In genomic region chr15:62163847-62164499, GRCh38 we compare ENCODE assay signal across 9 cellular contexts. TPM values are rescaled to one million over a fixed set of nuclear protein-coding genes. Genes with fewer than 3 reads are reported as not detected.
DNase-seq lines count a peak whose midpoint lies in the region; ATAC-seq, FAIRE-seq and TF ChIP-seq lines count a peak whose summit lies in the region.
"Had no signal": no experiment of that assay in that cellular context is flagged by ENCODE, and none has a peak within 500 bp of the region (broad histone marks: within the 10 kb centered on the region; RNA-seq: fewer than 3 reads in every experiment).

No MANE protein-coding gene starts in this region.

- TF ChIP-seq RAD21 in A549 (conservative IDR thresholded peaks at IDR 0.05 in 1 of 2, IDR thresholded peaks at IDR 0.05 in 1 of 2) (no peak), neural cell (conservative IDR thresholded peaks at IDR 0.05) (no peak)

- H3K9me3 ChIP-seq in A549 (no peaks in the 10 kb centered on the region; the same call in 2 of the 3 replicates), MG63 (no peaks in the 10 kb centered on the region; the same call in 1 of the 2 replicates), neural cell (ENCODE audit: low read length) (no peaks in the 10 kb centered on the region), Karpas-422 (ENCODE audit: low read length) (no peaks in the 10 kb centered on the region)

- H3K9me2 ChIP-seq in neural cell (ENCODE audit: insufficient read depth, low read length) (peaks cover 2% of the 10 kb centered on the region), Karpas-422 (replicated peaks; ENCODE audit: insufficient read depth, low read length) (no peaks in the 10 kb centered on the region)

- H3K27me3 ChIP-seq in MG63 (peaks cover 11% of the 10 kb centered on the region; the same call in 1 of the 2 replicates), neural cell (ENCODE audit: insufficient read depth, low read depth, low read length) (peaks cover 62% of the 10 kb centered on the region), Karpas-422 (ENCODE audit: low read length) (no peaks in the 10 kb centered on the region)

- FAIRE-seq in A549 (lab: Jason Lieb, UNC): no peak

- H3K4me3 ChIP-seq in A549 (peak overlapping the region; percentile 59), MG63 (peak overlapping the region; percentile 35), epithelial cell of esophagus (ENCODE audit: low read length) (peak overlapping the region; percentile 18), neural cell (ENCODE audit: low read length) (peak overlapping the region; percentile 60), Karpas-422 (ENCODE audit: low read length) (no peak overlapping the region)

- no peak for TF ChIP-seq EP300 in A549 (IDR thresholded peaks at IDR 0.05)
- TF ChIP-seq EP300 in neural cell (conservative IDR thresholded peaks at IDR 0.05; ENCODE audit: poor library complexity, severe bottlenecking): no peak

- POLR2A ChIA-PET in A549 (lab: Yijun Ruan, JAX): no interaction called here

- H3F3A ChIP-seq in neural cell (ENCODE audit: insufficient read depth, low read length, poor library complexity, severe bottlenecking): no peaks in the 10 kb centered on the region

- CTCF ChIA-PET in A549 (lab: Yijun Ruan, JAX): interaction anchor here (0.7 to 1.7 kb wide), 7 partner anchors 12 to 111 kb away, joined by 3 to 7 read pairs (median 4); partner anchors contain the start of gene VPS13C

- H3K4me2 ChIP-seq in A549 (peak overlapping the region; percentile 93), neural cell (ENCODE audit: low read length) (no peak overlapping the region), Karpas-422 (ENCODE audit: low read depth, low read length, poor library complexity, severe bottlenecking) (no peak overlapping the region)

- no peaks in the 10 kb centered on the region for H3K79me2 ChIP-seq in neural cell (replicated peaks; ENCODE audit: insufficient read depth, low read length)
- H3K79me2 ChIP-seq in Karpas-422 (ENCODE audit: low read length): no peaks in the 10 kb centered on the region

- no peak for TF ChIP-seq CTCF in A549 (IDR thresholded peaks at IDR 0.05)
- TF ChIP-seq CTCF in epithelial cell of esophagus (IDR thresholded peaks at IDR 0.05; ENCODE audit: insufficient read depth, low read depth, low read length, missing control alignments): no peak
- no peak for TF ChIP-seq CTCF in neural cell (IDR thresholded peaks at IDR 0.05; ENCODE audit: poor library complexity, severe bottlenecking)

- no peaks in the 10 kb centered on the region for H4K20me1 ChIP-seq in neural cell (ENCODE audit: insufficient read depth)
- no peaks in the 10 kb centered on the region for H4K20me1 ChIP-seq in Karpas-422 (ENCODE audit: insufficient read depth, low read depth, low read length)

- no peak overlapping the region for H2AFZ ChIP-seq in neural cell (ENCODE audit: low read depth, low read length)
- no peak overlapping the region for H2AFZ ChIP-seq in Karpas-422 (ENCODE audit: low read length)

- no peak overlapping the region for H3K9ac ChIP-seq in neural cell (ENCODE audit: low read length)
- no peak overlapping the region for H3K9ac ChIP-seq in Karpas-422 (ENCODE audit: low read length)

- no peaks in the 10 kb centered on the region for H3K4me1 ChIP-seq in A549
- H3K4me1 ChIP-seq in Karpas-422 (ENCODE audit: low read length): no peaks in the 10 kb centered on the region

- WGBS in A549 (ENCODE audit: missing lambda C conversion rate): 33% methylated on average over 18 of the region's 86 CpGs

- DNase-seq in A549 (ENCODE audit: low read depth in 1 of 2, low spot score in 1 of 2) (peak in 1 of 2 experiments; percentile 13), MG63 (peak; percentile 34), epithelial cell of esophagus (ENCODE audit: low read depth) (peak; percentile 7), Karpas-422 (no peak), NCI-H526 treated with DMSO at 0.1 percent for 48 hours (lab: John Stamatoyannopoulos, UW) (no peak), middle frontal gyrus (ENCODE audit: extremely low spot score, low spot score) (no peak)
- DNase-seq: NCI-H187 treated with DMSO at 0.1 percent for 48 hours had no signal

- ATAC-seq in A549 (peak; percentile 58 to 62), GM21515 (IDR thresholded peaks at IDR 0.05; ENCODE audit: unreplicated experiment) (no peak)

- peak overlapping the region; percentile 29 to 70; a peak in 5 of 6 replicates for H3K27ac ChIP-seq in A549
- no peak overlapping the region for H3K27ac ChIP-seq in neural cell (ENCODE audit: low read length)
- no peak overlapping the region for H3K27ac ChIP-seq in Karpas-422 (ENCODE audit: low read length)

- H3K36me3 ChIP-seq in MG63 (no peaks in the 10 kb centered on the region), neural cell (ENCODE audit: insufficient read depth, low read length) (no peaks in the 10 kb centered on the region), Karpas-422 (ENCODE audit: insufficient read depth, low read length) (no peaks in the 10 kb centered on the region)

- TF ChIP-seq POLR2A in A549 (IDR thresholded peaks at IDR 0.05; ENCODE audit: low read length): no peak

TF ChIP-seq in A549, 52 proteins besides CTCF, POLR2A, EP300 and RAD21:
- no peak for TF ChIP-seq HES2 (IDR thresholded peaks at IDR 0.05)
- 0 out of 2 replicates have a peak, but pooled peaks have one; percentile 22 for TF ChIP-seq E2F6 (IDR thresholded peaks at IDR 0.05; ENCODE audit: borderline replicate concordance, low read depth)

TF ChIP-seq in neural cell, 6 proteins besides CTCF, POLR2A, EP300 and RAD21:
- TF ChIP-seq SMC3 (conservative IDR thresholded peaks at IDR 0.05; ENCODE audit: poor library complexity) (no peak), REST (IDR thresholded peaks at IDR 0.05; ENCODE audit: borderline replicate concordance) (no peak), EZH2 (IDR thresholded peaks at IDR 0.05; ENCODE audit: borderline replicate concordance, insufficient read depth, low read length, poor library complexity, severe bottlenecking) (no peak), MXI1 (conservative IDR thresholded peaks at IDR 0.05; ENCODE audit: poor library complexity, severe bottlenecking) (no peak), TAF1 (IDR thresholded peaks at IDR 0.05; ENCODE audit: low read depth) (no peak), POLR2AphosphoS5 (IDR thresholded peaks at IDR 0.05) (no peak)
TF ChIP-seq in neural cell: peak in this region for 0.

RNA-seq across cellular contexts. Expression of gene C2CD4B, which starts 1.1 kb away (rescaled TPM):
- polyA plus RNA-seq in A549 (2011; rRNA removed) (0.06 TPM in 1 of 2 replicates, not detected in the other), A549 (2017; fragmentation: RNase III; extraction: RNeasy Plus Mini Kit Qiagen cat#74134 plus additional on column Dnase treatment) (0.29 to 0.63 TPM (median 0.45 TPM) in 3 replicates), neural cell (not detected in 2 replicates)
- 0.21 and 0.34 TPM in 2 replicates for polyA plus RNA-seq in A549 (2012; cell fraction: cytosol; rRNA removed)
- 0.28 and 0.58 TPM in 2 replicates for polyA plus RNA-seq in A549 (2012; cell fraction: nucleus; rRNA removed)
- not detected in 2 replicates for polyA minus RNA-seq in A549 (2011; rRNA and poly(A)+ RNA removed)
- total RNA-seq in MG63 (2014; rRNA removed; shearing (Covaris generic); ENCODE audit: low replicate concordance): not detected in 2 replicates
- not detected in 2 replicates for polyA minus RNA-seq in neural cell
- total RNA-seq in Karpas-422 (2014; rRNA removed; shearing (Covaris generic); ENCODE audit: low replicate concordance): not detected in 2 replicates

Comparison
In these comparisons a context has a peak if more than half of its experiments do, and no peak if none do; other contexts are left out.
1. DNase-seq: peak in MG63 (single experiment) and epithelial cell of esophagus (single experiment); none in Karpas-422 (single experiment), NCI-H526 treated with DMSO at 0.1 percent for 48 hours (single experiment) and middle frontal gyrus (single experiment).
2. H3K27ac ChIP-seq: peak in A549 (2 of 2); none in neural cell (single experiment) and Karpas-422 (single experiment).